In genomic region chr2:181447040-181447439, GRCh38 we compare ENCODE assay signal across 19 cellular contexts. TPM values are rescaled to one million over a fixed set of nuclear protein-coding genes. Genes with fewer than 3 reads are reported as not detected.
A peak's percentile ranks its signal among the peaks of the same experiment; 100 is the strongest.
DNase-seq lines count a peak whose midpoint lies in the region; ATAC-seq, FAIRE-seq and TF ChIP-seq lines count a peak whose summit lies in the region.
"Had no signal": no experiment of that assay in that cellular context is flagged by ENCODE, and none has a peak within 500 bp of the region (broad histone marks: within the 10 kb centered on the region; RNA-seq: fewer than 3 reads in every experiment).

No MANE protein-coding gene starts in this region.

- H3K4me3 Mint-ChIP-seq in naive B cell (peak overlapping the region in 7 of 8 donors; percentile 4 to 63 (median 14)), endothelial cell (ENCODE audit: unreplicated experiment) (no peak overlapping the region), HFFc6 (no peak overlapping the region)
- H3K4me3 Mint-ChIP-seq: effector memory CD8-positive, alpha-beta T cell; H9 had no signal

- FAIRE-seq in RCC 7860 (lab: Jason Lieb, UNC), result no peak
- FAIRE-seq: bronchial epithelial cell, HTR-8/SVneo had no signal

- DNase-seq in OCI-M1 (lab: John Stamatoyannopoulos, UW) (peak; percentile 90), naive B cell (no peak), endothelial cell (ENCODE audit: low spot score) (no peak), HFFc6 (no peak), RCC 7860 (ENCODE audit: low spot score) (no peak)
- DNase-seq: activated CD4-positive, CD25-positive, alpha-beta regulatory T cell treated with anti-CD3 and anti-CD28 coated beads, Interleukin-2, amount 50 U/mL, for 72 hours; activated gamma-delta T cell; effector memory CD8-positive, alpha-beta T cell; EL; H9; NCI-H2171 treated with DMSO at 0.1 percent for 48 hours; sigmoid colon; SK-N-SH; stimulated activated CD4-positive, alpha-beta T cell treated with anti-CD3 and anti-CD28 coated beads, Interleukin-4, amount 100 ng/mL, for 1 hour; uterus had no signal

- H3K9me3 Mint-ChIP-seq in naive B cell (no peaks in the 10 kb centered on the region), endothelial cell (ENCODE audit: unreplicated experiment) (no peaks in the 10 kb centered on the region), HFFc6 (no peaks in the 10 kb centered on the region)
- H3K9me3 Mint-ChIP-seq: effector memory CD8-positive, alpha-beta T cell had no signal

- H3K4me1 Mint-ChIP-seq in naive B cell (peaks cover 26 to 42% (median 26%) of the 10 kb centered on the region in 3 donors), endothelial cell (ENCODE audit: unreplicated experiment) (no peaks in the 10 kb centered on the region), HFFc6 (ENCODE audit: low read depth) (no peaks in the 10 kb centered on the region)
- H3K4me1 Mint-ChIP-seq: H9 had no signal

- TF ChIP-seq CTCF in endothelial cell (IDR thresholded peaks at IDR 0.05; ENCODE audit: unreplicated experiment) (no peak), HFFc6 (IDR thresholded peaks at IDR 0.05) (no peak)

- ATAC-seq in GM18870 (IDR thresholded peaks at IDR 0.05; ENCODE audit: unreplicated experiment) (peak; percentile 64), HG02610 (IDR thresholded peaks at IDR 0.05; ENCODE audit: unreplicated experiment) (peak; percentile 76), naive B cell (ENCODE audit: low read depth in 2 of 2) (peak; percentile 91 to 98)
- ATAC-seq: effector memory CD8-positive, alpha-beta T cell had no signal

- H3K27ac Mint-ChIP-seq in naive B cell (peak overlapping the region in 5 of 6 donors; percentile 14 to 70 (median 38)), endothelial cell (ENCODE audit: unreplicated experiment) (no peak overlapping the region), HFFc6 (no peak overlapping the region)
- H3K27ac Mint-ChIP-seq: H9 had no signal

- H3K36me3 Mint-ChIP-seq in naive B cell (no peaks in the 10 kb centered on the region), endothelial cell (ENCODE audit: low read depth, unreplicated experiment) (no peaks in the 10 kb centered on the region), HFFc6 (ENCODE audit: low read depth) (no peaks in the 10 kb centered on the region)

- H3K27me3 Mint-ChIP-seq in naive B cell, result no peaks in the 10 kb centered on the region
- H3K27me3 Mint-ChIP-seq in endothelial cell (ENCODE audit: unreplicated experiment), result peaks cover 2% of the 10 kb centered on the region
- peaks cover 4% of the 10 kb centered on the region for H3K27me3 Mint-ChIP-seq in HFFc6 (ENCODE audit: insufficient read depth)
- H3K27me3 Mint-ChIP-seq: effector memory CD8-positive, alpha-beta T cell had no signal

RNA-seq across cellular contexts. Expression of gene ITGA4, which starts 10.1 kb away (rescaled TPM):
- 100 to 1,000 TPM; 129 to 160 (median 153) TPM for polyA plus RNA-seq in naive B cell (ENCODE audit: low read depth in 6 of 6)
- 5.7 TPM for total RNA-seq in endothelial cell (ENCODE audit: unreplicated experiment)
- 10 to 100 TPM; 21.0 to 33.5 (median 30.4) TPM for total RNA-seq in HFFc6 (2021; fragmentation: NEBNext Ultra II Directional; extraction: Animal tissue kit (Norgen Biotek cat#: 25700))

Comparison
In these comparisons a context has a peak if more than half of its experiments do, and no peak if none do; other contexts are left out.
1. H3K27ac Mint-ChIP-seq: peak in naive B cell (5 of 6); none in endothelial cell (single experiment) and HFFc6 (single experiment).
2. H3K4me3 Mint-ChIP-seq: peak in naive B cell (7 of 8); none in endothelial cell (single experiment) and HFFc6 (single experiment).
3. Peak in every context shown above with its lines, with median percentiles within 50 percentile points of each other: ATAC-seq.